Comparison of ENCODE assay signal across 17 cellular contexts in genomic region chrX:63664741-63665140, GRCh38.
A peak's percentile ranks its signal among the peaks of the same experiment; 100 is the strongest.
DNase-seq lines count a peak whose midpoint lies in the region; ATAC-seq, FAIRE-seq and TF ChIP-seq lines count a peak whose summit lies in the region.
"Had no signal": no experiment of that assay in that cellular context is flagged by ENCODE, and none has a peak within 500 bp of the region (broad histone marks: within the 10 kb centered on the region; RNA-seq: fewer than 3 reads in every experiment).

No MANE protein-coding gene starts in this region.

- H2AFZ ChIP-seq in IMR-90 (replicated peaks; ENCODE audit: low read length, poor library complexity) (no peak overlapping the region), astrocyte (ENCODE audit: low read depth, low read length) (no peak overlapping the region)

- H3K36me3 ChIP-seq in IMR-90 (ENCODE audit: control insufficient read depth, insufficient read depth, low read length) = no peaks in the 10 kb centered on the region
- H3K36me3 ChIP-seq in astrocyte (ENCODE audit: insufficient read depth, low read length) = no peaks in the 10 kb centered on the region
- no peaks in the 10 kb centered on the region for H3K36me3 ChIP-seq in upper lobe of right lung

- H3K4ac ChIP-seq in IMR-90 (ENCODE audit: low read depth, low read length) = no peak overlapping the region

- H4K5ac ChIP-seq in IMR-90 (ENCODE audit: low read depth, low read length) = no peak overlapping the region

- BruUV-seq in IMR-90 (replicated peaks; lab: Mats Ljungman, UMichigan) = no TSS peak

- no peaks in the 10 kb centered on the region for H3K79me2 ChIP-seq in astrocyte (ENCODE audit: insufficient read depth, low read length)

- TF ChIP-seq CTCF in IMR-90 (conservative IDR thresholded peaks at IDR 0.05; ENCODE audit: low read depth, low read length) = no peak
- no peak for TF ChIP-seq CTCF in astrocyte (IDR thresholded peaks at IDR 0.05; ENCODE audit: insufficient read depth, low read depth, low read length)
- TF ChIP-seq CTCF in upper lobe of right lung (IDR thresholded peaks at IDR 0.05) = no peak

- CTCF ChIA-PET in IMR-90 (lab: Yijun Ruan, JAX) = no interaction called here

- no peak overlapping the region for H2BK15ac ChIP-seq in IMR-90 (ENCODE audit: low read depth, low read length)

- H3K4me3 ChIP-seq in IMR-90 (ENCODE audit: insufficient read depth, low read depth, low read length) (no peak overlapping the region), astrocyte (ENCODE audit: insufficient read depth, low read depth, low read length) (no peak overlapping the region), upper lobe of right lung (no peak overlapping the region)
- H3K4me3 ChIP-seq: BLaER1 had no signal

- H3K9ac ChIP-seq in IMR-90 (ENCODE audit: low read depth, low read length) (no peak overlapping the region), astrocyte (ENCODE audit: low read length) (no peak overlapping the region)
- H3K9ac ChIP-seq: BLaER1 had no signal

- H4K8ac ChIP-seq in IMR-90 (ENCODE audit: low read depth in 2 of 2, low read length in 2 of 2) = no peak overlapping the region

- H3K27ac ChIP-seq in IMR-90 (ENCODE audit: insufficient read depth, low read length) = no peak overlapping the region
- no peak overlapping the region for H3K27ac ChIP-seq in astrocyte (ENCODE audit: low read depth, low read length)
- H3K27ac ChIP-seq in upper lobe of right lung = no peak overlapping the region
- H3K27ac ChIP-seq: BLaER1 had no signal

- H3K56ac ChIP-seq in IMR-90 (ENCODE audit: extremely low read depth, insufficient read depth, low read length) = no peak overlapping the region

- FAIRE-seq in astrocyte (lab: Jason Lieb, UNC) = peak; percentile 75
- FAIRE-seq: G401.6, GM12891 had no signal

- H4K20me1 ChIP-seq in IMR-90 (ENCODE audit: insufficient read depth, low read length) = no peaks in the 10 kb centered on the region
- H4K20me1 ChIP-seq in astrocyte (ENCODE audit: insufficient read depth, low read length) = no peaks in the 10 kb centered on the region
- H4K20me1 ChIP-seq: BLaER1 had no signal

- DNase-seq in EH (ENCODE audit: low read depth) (peak; percentile 57), IMR-90 (peak; percentile 11), astrocyte (ENCODE audit: low read depth) (no peak), iris pigment epithelial cell (ENCODE audit: low read depth) (peak; percentile 33), upper lobe of right lung (no peak), ureter (ENCODE audit: low spot score) (no peak), cortex of kidney (lab: John Stamatoyannopoulos, UW) (no peak), putamen (ENCODE audit: low spot score) (no peak)
- DNase-seq: 8988T; AML-193; CD4-positive, CD25-positive, alpha-beta regulatory T cell; DMS79; EL; H7 had no signal

- H3K4me2 ChIP-seq in IMR-90 (ENCODE audit: low read depth, low read length) (no peak overlapping the region), astrocyte (ENCODE audit: low read length) (no peak overlapping the region)
- H3K4me2 ChIP-seq: BLaER1 had no signal

- H2BK120ac ChIP-seq in IMR-90 (ENCODE audit: low read depth, low read length) = no peak overlapping the region

- 0 out of 2 replicates have a peak overlapping the region, but pooled peaks have one; percentile 23 for H2BK20ac ChIP-seq in IMR-90 (ENCODE audit: low read depth, low read length)

- peaks cover 5% of the 10 kb centered on the region for H3K4me1 Mint-ChIP-seq in astrocyte (ENCODE audit: low read depth, unreplicated experiment)

- dilution Hi-C loops in IMR-90 (cut with HindIII; ENCODE audit: low sequenced_read_pairs, unreplicated experiment) = no loop called here

- H3K14ac ChIP-seq in IMR-90 (replicated peaks; ENCODE audit: low read depth, low read length) = no peak overlapping the region

- no peaks in the 10 kb centered on the region for H3K79me1 ChIP-seq in IMR-90 (ENCODE audit: low read depth in 1 of 2, low read length in 2 of 2)

- no peak overlapping the region for H3K23ac ChIP-seq in IMR-90 (ENCODE audit: low read depth, low read length)

- no peak overlapping the region for H2AK5ac ChIP-seq in IMR-90 (ENCODE audit: low read depth, low read length)

- H2BK5ac ChIP-seq in IMR-90 (ENCODE audit: low read depth, low read length, poor library complexity, severe bottlenecking) = peak overlapping the region; percentile 36

- H3K4me3 Mint-ChIP-seq in astrocyte (ENCODE audit: unreplicated experiment) = no peak overlapping the region
- H3K4me3 Mint-ChIP-seq: CD4-positive, CD25-positive, alpha-beta regulatory T cell had no signal

- no peak for TF ChIP-seq RAD21 in IMR-90 (IDR thresholded peaks at IDR 0.05; ENCODE audit: low read length)

- peaks cover 3% of the 10 kb centered on the region; the same call in 1 of the 2 replicates for H3K4me1 ChIP-seq in IMR-90 (ENCODE audit: control insufficient read depth, insufficient read depth, low read length)
- H3K4me1 ChIP-seq in astrocyte (ENCODE audit: insufficient read depth, low read length) = no peaks in the 10 kb centered on the region
- H3K4me1 ChIP-seq in upper lobe of right lung = no peaks in the 10 kb centered on the region
- H3K4me1 ChIP-seq: BLaER1 had no signal

- peaks cover 13% of the 10 kb centered on the region for H3K36me3 Mint-ChIP-seq in astrocyte (ENCODE audit: low read depth, unreplicated experiment)

- in situ Hi-C loops in IMR-90 (cut with MboI; ENCODE audit: low sequenced_read_pairs) = no loop called here

- H3K9me3 Mint-ChIP-seq in astrocyte (ENCODE audit: unreplicated experiment) = peaks cover 2% of the 10 kb centered on the region

- H3K27me3 ChIP-seq in IMR-90 (ENCODE audit: control insufficient read depth, insufficient read depth, low read length) = no peaks in the 10 kb centered on the region
- no peaks in the 10 kb centered on the region for H3K27me3 ChIP-seq in astrocyte (ENCODE audit: insufficient read depth, low read length)
- H3K27me3 ChIP-seq in upper lobe of right lung = no peaks in the 10 kb centered on the region
- H3K27me3 ChIP-seq: BLaER1 had no signal

- H3K27me3 Mint-ChIP-seq in astrocyte (ENCODE audit: low read depth, unreplicated experiment) = no peaks in the 10 kb centered on the region
- H3K27me3 Mint-ChIP-seq: CD4-positive, CD25-positive, alpha-beta regulatory T cell had no signal

- H3K9me3 ChIP-seq in IMR-90 (ENCODE audit: control insufficient read depth, insufficient read depth, low read length) (no peaks in the 10 kb centered on the region; the same call in 1 of the 2 replicates), astrocyte (ENCODE audit: insufficient read depth, low read depth, low read length) (no peaks in the 10 kb centered on the region), upper lobe of right lung (no peaks in the 10 kb centered on the region)

- no peak for TF ChIP-seq POLR2A in IMR-90 (IDR thresholded peaks at IDR 0.05; ENCODE audit: low read depth, low read length)

- H3K27ac Mint-ChIP-seq in astrocyte (ENCODE audit: unreplicated experiment) = no peak overlapping the region
- H3K27ac Mint-ChIP-seq: CD4-positive, CD25-positive, alpha-beta regulatory T cell had no signal

- H2AK9ac ChIP-seq in IMR-90 (replicated peaks; ENCODE audit: low read depth, low read length, poor library complexity) = no peak overlapping the region

- intact Hi-C loops in IMR-90 (cut with micrococcal nuclease) = no loop called here
- intact Hi-C loops in upper lobe of right lung (cut with DNase I) = no loop called here

- ATAC-seq in IMR-90 (ENCODE audit: low read depth) = peak; percentile 54
- ATAC-seq in upper lobe of right lung = no peak

- H3K18ac ChIP-seq in IMR-90 (ENCODE audit: low read depth, low read length) = no peak overlapping the region; the same call in 1 of the 2 replicates

- H3K9me1 ChIP-seq in IMR-90 (ENCODE audit: insufficient read depth, low read length) = no peaks in the 10 kb centered on the region

- POLR2A ChIA-PET in IMR-90 (lab: Charles Lee; ENCODE audit: unreplicated experiment) = no interaction called here

- no peak overlapping the region for H4K91ac ChIP-seq in IMR-90 (ENCODE audit: insufficient read depth, low read depth, low read length)

TF ChIP-seq in IMR-90, 13 proteins besides CTCF, POLR2A, EP300 and RAD21:
- TF ChIP-seq CHD1 (IDR thresholded peaks at IDR 0.05; ENCODE audit: low read depth, low read length) (no peak), FOS (IDR thresholded peaks at IDR 0.05; ENCODE audit: low read depth, low read length) (no peak), MAZ (IDR thresholded peaks at IDR 0.05; ENCODE audit: borderline replicate concordance, low read depth, low read length) (no peak), RFX5 (IDR thresholded peaks at IDR 0.05; ENCODE audit: low read depth, low read length) (no peak), SMC3 (IDR thresholded peaks at IDR 0.05; ENCODE audit: low read depth, low read length) (no peak), MXI1 (IDR thresholded peaks at IDR 0.05; ENCODE audit: borderline replicate concordance, low read depth, low read length) (no peak), USF2 (IDR thresholded peaks at IDR 0.05; ENCODE audit: low read depth, low read length) (no peak), RCOR1 (IDR thresholded peaks at IDR 0.05; ENCODE audit: insufficient replicate concordance, low read length) (no peak), MAFK (IDR thresholded peaks at IDR 0.05; ENCODE audit: low read depth, low read length) (no peak), CEBPB (IDR thresholded peaks at IDR 0.05; ENCODE audit: low read depth, low read length) (no peak), BHLHE40 (IDR thresholded peaks at IDR 0.05; ENCODE audit: low read depth, low read length) (no peak), NFE2L2 (IDR thresholded peaks at IDR 0.05; ENCODE audit: low read depth, low read length) (no peak; the same call in 1 of the 2 replicates)
TF ChIP-seq in IMR-90: peak in this region for 0.

Comparison
In these comparisons a context has a peak if more than half of its experiments do, and no peak if none do; other contexts are left out.
1. DNase-seq: peak in EH (single experiment), IMR-90 (single experiment) and iris pigment epithelial cell (single experiment); none in astrocyte (single experiment), upper lobe of right lung (single experiment), ureter (single experiment), cortex of kidney (single experiment) and putamen (single experiment).